In the genomic region with DNA sequence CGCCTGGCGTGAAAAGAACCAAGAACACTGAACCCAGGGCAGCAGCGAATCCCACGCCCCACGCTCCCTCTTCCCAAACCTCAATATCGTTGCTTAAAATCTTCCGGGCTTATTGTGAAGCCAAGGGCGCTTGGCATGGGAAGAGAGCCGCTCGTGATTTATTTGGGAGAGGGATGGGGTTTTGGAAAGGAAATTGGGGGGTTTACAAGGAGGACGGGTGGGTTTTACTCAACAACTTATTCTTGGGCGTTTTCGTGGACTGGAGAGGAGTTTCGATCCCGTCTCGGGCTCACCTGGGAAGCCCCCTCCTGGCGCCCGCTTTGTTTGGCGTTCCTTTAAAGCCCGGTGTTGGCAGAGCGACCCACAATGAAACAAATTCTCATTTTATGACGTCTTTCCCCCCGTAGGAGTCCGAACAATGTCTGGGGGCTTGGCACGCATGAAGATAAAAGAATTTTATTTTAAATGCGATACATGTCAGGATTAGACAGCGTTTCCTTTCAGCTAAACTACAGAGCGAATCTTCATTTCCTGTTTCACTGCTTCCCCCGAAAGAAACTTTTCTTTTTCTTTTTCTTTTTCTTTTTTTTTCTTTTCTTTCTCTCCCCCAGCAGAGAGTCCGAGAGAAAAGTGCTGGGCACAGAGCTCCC, we compare ENCODE assay signal across 8 cellular contexts.
A peak's percentile ranks its signal among the peaks of the same experiment; 100 is the strongest.
DNase-seq lines count a peak whose midpoint lies in the region; ATAC-seq and TF ChIP-seq lines count a peak whose summit lies in the region.

No MANE protein-coding gene starts in this region.

- no peaks in the 10 kb centered on the region for H3K4me1 ChIP-seq in mesodermal cell (ENCODE audit: control insufficient read depth, insufficient read depth, low read length, poor library complexity, severe bottlenecking)
- peaks cover 18% of the 10 kb centered on the region for H3K4me1 ChIP-seq in PC-9 (replicated peaks; ENCODE audit: insufficient read depth)

- no peaks in the 10 kb centered on the region for H3K36me3 Mint-ChIP-seq in activated naive CD4-positive, alpha-beta T cell treated with anti-CD3 and anti-CD28 coated beads, Interleukin-2, amount 50 U/mL, for 72 hours

- CTCF ChIA-PET in PC-9 (lab: Charles Lee), result interaction anchor here (0.6 kb wide), 1 partner anchor 1656 kb away, joined by 3 read pairs; no protein-coding TSS in a partner anchor

- peaks cover 19% of the 10 kb centered on the region for H3F3A ChIP-seq in PC-9 (ENCODE audit: insufficient read depth, low read depth)

- TF ChIP-seq CTCF in PC-9 (conservative IDR thresholded peaks at IDR 0.05), result no peak

- H3K4me3 ChIP-seq in mesodermal cell (ENCODE audit: extremely low read depth, insufficient read depth, low read length, poor library complexity, severe bottlenecking) (peak overlapping the region; percentile 44), PC-9 (no peak overlapping the region)

- H3K27ac ChIP-seq in mesodermal cell (ENCODE audit: low read depth, low read length, severe bottlenecking) (no peak overlapping the region), PC-9 (no peak overlapping the region)

- peak; percentile 0 for ATAC-seq in GM18520 (IDR thresholded peaks at IDR 0.05; ENCODE audit: unreplicated experiment)
- ATAC-seq in HG02678 (IDR thresholded peaks at IDR 0.05; ENCODE audit: unreplicated experiment), result peak; percentile 13
- peak; percentile 23 to 27 for ATAC-seq in activated naive CD4-positive, alpha-beta T cell treated with anti-CD3 and anti-CD28 coated beads, Interleukin-2, amount 50 U/mL, for 72 hours
- ATAC-seq in GM19467 (IDR thresholded peaks at IDR 0.05; ENCODE audit: unreplicated experiment), result no peak

- intact Hi-C loops in PC-9 (cut with micrococcal nuclease; ENCODE audit: unreplicated experiment) (no loop called here), posterior cingulate gyrus (cut with DNase I) (no loop called here)

- no peaks in the 10 kb centered on the region for H3K27me3 ChIP-seq in PC-9 (ENCODE audit: insufficient read depth, low read depth)

- no peaks in the 10 kb centered on the region for H3K36me3 ChIP-seq in mesodermal cell (ENCODE audit: control insufficient read depth, insufficient read depth, low read length)
- no peaks in the 10 kb centered on the region for H3K36me3 ChIP-seq in PC-9 (ENCODE audit: low read depth)

- H2AFZ ChIP-seq in PC-9, result no peak overlapping the region

- H3K9me3 Mint-ChIP-seq in activated naive CD4-positive, alpha-beta T cell treated with anti-CD3 and anti-CD28 coated beads, Interleukin-2, amount 50 U/mL, for 72 hours, result no peaks in the 10 kb centered on the region

- H3K9me3 ChIP-seq in mesodermal cell (ENCODE audit: control insufficient read depth, low read length), result no peaks in the 10 kb centered on the region
- H3K9me3 ChIP-seq in PC-9 (ENCODE audit: insufficient read depth, low read depth), result peaks cover 5% of the 10 kb centered on the region; the same call in 1 of the 2 replicates

- POLR2A ChIA-PET in PC-9 (lab: Charles Lee; ENCODE audit: unreplicated experiment), result no interaction called here

- no peak overlapping the region for H3K4me2 ChIP-seq in PC-9

- no TSS peak for BruUV-seq in PC-9 (replicated peaks; lab: Mats Ljungman, UMichigan)

- H4K20me1 ChIP-seq in PC-9 (ENCODE audit: insufficient read depth), result no peaks in the 10 kb centered on the region

- no peaks in the 10 kb centered on the region for H3K79me2 ChIP-seq in PC-9 (ENCODE audit: low read depth)

- DNase-seq in activated naive CD4-positive, alpha-beta T cell treated with anti-CD3 and anti-CD28 coated beads, Interleukin-2, amount 50 U/mL, for 72 hours (ENCODE audit: low spot score in 2 of 2), result no peak
- DNase-seq in PC-9 (no peak), NCI-H187 (lab: John Stamatoyannopoulos, UW) (no peak), posterior cingulate gyrus (no peak)

- H3K9me2 ChIP-seq in PC-9 (ENCODE audit: insufficient read depth), result no peaks in the 10 kb centered on the region

- peak overlapping the region; percentile 56 to 69 for H3K27ac Mint-ChIP-seq in activated naive CD4-positive, alpha-beta T cell treated with anti-CD3 and anti-CD28 coated beads, Interleukin-2, amount 50 U/mL, for 72 hours

- 1 to 3% methylated on average over 13 to 16 of the region's 30 CpGs for WGBS in mesodermal cell (ENCODE audit: insufficient coverage in 2 of 2), 2 experiments
